ENCODE assay signal across 14 cellular contexts in genomic region chr10:6498771-6499170, GRCh38.
DNase-seq lines count a peak whose midpoint lies in the region; ATAC-seq and TF ChIP-seq lines count a peak whose summit lies in the region.
"Had no signal": no experiment of that assay in that cellular context is flagged by ENCODE, and none has a peak within 500 bp of the region (broad histone marks: within the 10 kb centered on the region; RNA-seq: fewer than 3 reads in every experiment).

No MANE protein-coding gene starts in this region.

- DNase-seq in activated gamma-delta T cell treated with Interleukin-2 at 50 U/mL for 16 hours (peak; percentile 43), activated gamma-delta T cell (lab: John Stamatoyannopoulos, UW) (no peak), testis (no peak), inferior parietal cortex (ENCODE audit: extremely low spot score) (no peak)
- DNase-seq in activated naive CD8-positive, alpha-beta T cell treated with anti-CD3 and anti-CD28 coated beads, Interleukin-2, amount 50 U/mL, for 24 hours = no peak
- peak in 5 of 6 experiments; percentile 19 to 71 (median 53) for DNase-seq in stimulated activated naive CD4-positive, alpha-beta T cell (lab: John Stamatoyannopoulos, UW)
- DNase-seq: islet precursor cell, NCI-H446 treated with DMSO at 0.1 percent for 48 hours, SW 1271 had no signal

- peaks cover 43% of the 10 kb centered on the region for H3K4me1 Mint-ChIP-seq in T-helper 1 cell treated with Interleukin-12 subunit alpha and Interleukin-12 subunit beta and Interleukin-4 antibody, amounts not matched to agents 30 μg/mL and 1 μg/mL, for 36 hours (ENCODE audit: low read depth)
- peaks cover 35% of the 10 kb centered on the region for H3K4me1 Mint-ChIP-seq in activated naive CD8-positive, alpha-beta T cell treated with anti-CD3 and anti-CD28 coated beads, Interleukin-2, amount 50 U/mL, for 24 hours

- no peaks in the 10 kb centered on the region for H3K9me3 ChIP-seq in testis
- H3K9me3 ChIP-seq: ascending aorta, vagina had no signal

- no peak for TF ChIP-seq CTCF in testis (IDR thresholded peaks at IDR 0.05)

- no peak overlapping the region for H3K4me3 ChIP-seq in testis
- H3K4me3 ChIP-seq: ascending aorta, vagina had no signal

- H3K27ac ChIP-seq in testis = no peak overlapping the region
- H3K27ac ChIP-seq: ascending aorta, vagina had no signal

- intact Hi-C loops in testis (cut with DNase I; ENCODE audit: low total_unique reads) = no loop called here

- peak overlapping the region; percentile 91 for H3K27ac Mint-ChIP-seq in T-helper 1 cell treated with Interleukin-12 subunit alpha and Interleukin-12 subunit beta and Interleukin-4 antibody, amounts not matched to agents 30 μg/mL and 1 μg/mL, for 36 hours
- peak overlapping the region; percentile 87 for H3K27ac Mint-ChIP-seq in activated naive CD8-positive, alpha-beta T cell treated with anti-CD3 and anti-CD28 coated beads, Interleukin-2, amount 50 U/mL, for 24 hours
- H3K27ac Mint-ChIP-seq: IgD-negative memory B cell had no signal

- peaks cover 40% of the 10 kb centered on the region for H3K36me3 Mint-ChIP-seq in T-helper 1 cell treated with Interleukin-12 subunit alpha and Interleukin-12 subunit beta and Interleukin-4 antibody, amounts not matched to agents 30 μg/mL and 1 μg/mL, for 36 hours (ENCODE audit: low read depth)
- H3K36me3 Mint-ChIP-seq in activated naive CD8-positive, alpha-beta T cell treated with anti-CD3 and anti-CD28 coated beads, Interleukin-2, amount 50 U/mL, for 24 hours (ENCODE audit: low read depth) = peaks cover 45% of the 10 kb centered on the region
- H3K36me3 Mint-ChIP-seq: IgD-negative memory B cell had no signal

- no peaks in the 10 kb centered on the region for H3K36me3 ChIP-seq in testis (ENCODE audit: low read depth, missing control alignments)
- H3K36me3 ChIP-seq: ascending aorta, vagina had no signal

- TF ChIP-seq POLR2A in testis (IDR thresholded peaks at IDR 0.05) = no peak

- 91% methylated on average over 2 of the region's 2 CpGs for WGBS in testis, 2 donors

- ATAC-seq in activated naive CD8-positive, alpha-beta T cell treated with anti-CD3 and anti-CD28 coated beads, Interleukin-2, amount 50 U/mL, for 24 hours = peak; percentile 77
- ATAC-seq in HG03439 (IDR thresholded peaks at IDR 0.05; ENCODE audit: unreplicated experiment) = no peak

- peaks cover 11% of the 10 kb centered on the region for H3K9me3 Mint-ChIP-seq in T-helper 1 cell treated with Interleukin-12 subunit alpha and Interleukin-12 subunit beta and Interleukin-4 antibody, amounts not matched to agents 30 μg/mL and 1 μg/mL, for 36 hours
- H3K9me3 Mint-ChIP-seq in activated naive CD8-positive, alpha-beta T cell treated with anti-CD3 and anti-CD28 coated beads, Interleukin-2, amount 50 U/mL, for 24 hours = no peaks in the 10 kb centered on the region
- H3K9me3 Mint-ChIP-seq: IgD-negative memory B cell had no signal

- no peaks in the 10 kb centered on the region for H3K27me3 Mint-ChIP-seq in T-helper 1 cell treated with Interleukin-12 subunit alpha and Interleukin-12 subunit beta and Interleukin-4 antibody, amounts not matched to agents 30 μg/mL and 1 μg/mL, for 36 hours (ENCODE audit: low read depth)
- no peaks in the 10 kb centered on the region for H3K27me3 Mint-ChIP-seq in activated naive CD8-positive, alpha-beta T cell treated with anti-CD3 and anti-CD28 coated beads, Interleukin-2, amount 50 U/mL, for 24 hours

- no peaks in the 10 kb centered on the region for H3K4me1 ChIP-seq in testis
- H3K4me1 ChIP-seq: ascending aorta, vagina had no signal

- H3K27me3 ChIP-seq in testis = no peaks in the 10 kb centered on the region
- H3K27me3 ChIP-seq: ascending aorta, vagina had no signal

- peak overlapping the region; percentile 68 for H3K4me3 Mint-ChIP-seq in T-helper 1 cell treated with Interleukin-12 subunit alpha and Interleukin-12 subunit beta and Interleukin-4 antibody, amounts not matched to agents 30 μg/mL and 1 μg/mL, for 36 hours
- peak overlapping the region; percentile 53 for H3K4me3 Mint-ChIP-seq in activated naive CD8-positive, alpha-beta T cell treated with anti-CD3 and anti-CD28 coated beads, Interleukin-2, amount 50 U/mL, for 24 hours
- H3K4me3 Mint-ChIP-seq: IgD-negative memory B cell had no signal

Comparison
In these comparisons a context has a peak if more than half of its experiments do, and no peak if none do; other contexts are left out.
1. DNase-seq: peak in activated gamma-delta T cell treated with Interleukin-2 at 50 U/mL for 16 hours (single experiment) and stimulated activated naive CD4-positive, alpha-beta T cell (5 of 6); none in activated gamma-delta T cell (single experiment), activated naive CD8-positive, alpha-beta T cell treated with anti-CD3 and anti-CD28 coated beads, Interleukin-2, amount 50 U/mL, for 24 hours (single experiment), testis (single experiment) and inferior parietal cortex (single experiment).